In the genomic region with DNA sequence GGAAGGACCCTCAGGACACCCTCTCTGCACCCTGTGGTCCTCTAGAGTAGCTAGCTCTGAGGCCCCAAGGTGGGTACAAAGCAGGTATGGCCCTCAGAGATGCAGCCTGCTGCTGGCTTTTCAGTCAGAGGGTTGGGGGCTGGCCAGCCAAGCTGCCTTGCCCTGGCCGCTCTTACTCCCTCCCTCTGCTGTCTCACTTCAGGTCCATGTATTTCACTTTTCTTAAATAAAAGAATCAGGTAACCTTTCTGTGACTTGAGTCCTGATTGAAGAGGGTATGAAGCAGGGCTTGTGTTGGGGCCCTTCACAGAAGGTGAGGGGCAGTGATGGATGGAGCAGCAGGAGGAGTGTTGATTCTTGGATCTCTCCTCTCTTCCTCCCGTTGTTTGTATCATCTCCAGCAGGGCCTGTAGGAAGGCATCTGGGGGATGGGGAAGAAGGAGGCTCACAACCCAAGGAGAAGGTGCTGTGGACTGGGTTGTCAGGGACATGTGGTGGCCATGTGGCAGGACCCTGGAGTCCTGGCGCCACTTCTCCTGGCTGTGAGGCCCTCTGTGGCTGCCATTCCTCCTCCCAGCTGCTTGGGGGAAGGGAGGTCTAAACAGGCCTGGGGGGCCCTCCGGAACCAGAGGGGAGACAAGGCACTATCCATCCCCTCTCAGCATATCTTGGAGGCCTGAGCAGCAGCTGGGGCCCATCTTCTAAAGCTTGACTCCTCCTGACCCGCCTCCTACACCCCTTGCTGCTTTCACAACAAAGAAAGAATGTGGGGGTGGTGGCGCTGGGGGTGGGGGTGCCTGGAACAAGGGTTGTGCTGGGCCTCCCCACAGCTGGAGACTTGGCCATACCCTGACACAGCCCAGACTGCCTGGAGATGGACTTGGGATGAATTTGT, we compare ENCODE assay signal across 7 cellular contexts. TPM values are rescaled to one million over a fixed set of nuclear protein-coding genes. Genes with fewer than 3 reads are reported as not detected.
DNase-seq lines count a peak whose midpoint lies in the region; ATAC-seq, FAIRE-seq and TF ChIP-seq lines count a peak whose summit lies in the region.
"Had no signal": no experiment of that assay in that cellular context is flagged by ENCODE, and none has a peak within 500 bp of the region (broad histone marks: within the 10 kb centered on the region; RNA-seq: fewer than 3 reads in every experiment).

No MANE protein-coding gene starts in this region.

- H3K4me3 ChIP-seq in gastroesophageal sphincter = peak overlapping the region in 1 of 2 donors; percentile 59
- H3K4me3 ChIP-seq in stomach = peak overlapping the region in 1 of 4 donors; percentile 93
- no peak overlapping the region for H3K4me3 ChIP-seq in small intestine (ENCODE audit: low read depth in 1 of 2, low read length in 2 of 2)

- intact Hi-C loops in activated CD8-positive, alpha-beta T cell treated with anti-CD3 and anti-CD28 coated beads for 36 hours (cut with micrococcal nuclease) = no loop called here
- intact Hi-C loops in stomach (cut with DNase I; ENCODE audit: low total_unique reads) = loop anchor here (10.0 kb wide), 1 partner anchor 70 kb away; no protein-coding TSS in a partner anchor

- FAIRE-seq in small intestine (lab: Jason Lieb, UNC) = no peak

- CTCF ChIA-PET in activated CD8-positive, alpha-beta T cell treated with anti-CD3 and anti-CD28 coated beads for 36 hours (lab: Charles Lee) = interaction anchor here (0.8 to 1.8 kb wide), 3 partner anchors 68 to 176 kb away, joined by 4 to 9 read pairs (median 6); no protein-coding TSS in a partner anchor
- CTCF ChIA-PET in activated CD8-positive, alpha-beta T cell treated with anti-CD3 and anti-CD28 coated beads, Interleukin-2, amount 10 ng/mL, durations not matched to agents 7 days and 5 days (lab: Charles Lee) = interaction anchor here (4.7 kb wide), 1 partner anchor 68 kb away, joined by 22 read pairs; no protein-coding TSS in a partner anchor

- no peak for TF ChIP-seq EP300 in gastroesophageal sphincter (IDR thresholded peaks at IDR 0.05)
- TF ChIP-seq EP300 in stomach (IDR thresholded peaks at IDR 0.05) = no peak

- ATAC-seq in activated CD8-positive, alpha-beta T cell treated with anti-CD3 and anti-CD28 coated beads for 36 hours = no peak
- ATAC-seq in activated CD8-positive, alpha-beta T cell treated with anti-CD3 and anti-CD28 coated beads, Interleukin-2, amount 10 ng/mL, durations not matched to agents 7 days and 5 days = no peak
- ATAC-seq in gastroesophageal sphincter = peak; percentile 40

- TF ChIP-seq POLR2A in gastroesophageal sphincter (IDR thresholded peaks at IDR 0.05) = no peak
- no peak for TF ChIP-seq POLR2A in stomach (IDR thresholded peaks at IDR 0.05)

- peak; percentile 21 for DNase-seq in activated CD8-positive, alpha-beta T cell treated with anti-CD3 and anti-CD28 coated beads for 36 hours
- no peak for DNase-seq in activated CD8-positive, alpha-beta T cell treated with anti-CD3 and anti-CD28 coated beads, Interleukin-2, amount 10 ng/mL, durations not matched to agents 7 days and 5 days
- DNase-seq in stomach (no peak), small intestine (no peak)
- DNase-seq in activated CD8-positive, alpha-beta memory T cell treated with anti-CD3 and anti-CD28 coated beads for 24 hours = no peak
- DNase-seq: ACHN had no signal

- H3K4me1 Mint-ChIP-seq in activated CD8-positive, alpha-beta T cell treated with anti-CD3 and anti-CD28 coated beads for 36 hours (ENCODE audit: low read depth) = peaks cover 2% of the 10 kb centered on the region
- peaks cover 7% of the 10 kb centered on the region for H3K4me1 Mint-ChIP-seq in activated CD8-positive, alpha-beta T cell treated with anti-CD3 and anti-CD28 coated beads, Interleukin-2, amount 10 ng/mL, durations not matched to agents 7 days and 5 days (ENCODE audit: low read depth)

- no peaks in the 10 kb centered on the region for H3K9me3 Mint-ChIP-seq in activated CD8-positive, alpha-beta T cell treated with anti-CD3 and anti-CD28 coated beads for 36 hours
- no peaks in the 10 kb centered on the region for H3K9me3 Mint-ChIP-seq in activated CD8-positive, alpha-beta T cell treated with anti-CD3 and anti-CD28 coated beads, Interleukin-2, amount 10 ng/mL, durations not matched to agents 7 days and 5 days (ENCODE audit: insufficient read depth)

- H3K4me1 ChIP-seq in gastroesophageal sphincter (peaks cover 0 to 28% (median 6%) of the 10 kb centered on the region in 3 donors), stomach (peaks cover 10 to 31% (median 26%) of the 10 kb centered on the region in 4 donors), small intestine (ENCODE audit: control insufficient read depth in 2 of 2, insufficient read depth in 1 of 2, low read depth in 1 of 2, low read length in 1 of 2) (no peaks in the 10 kb centered on the region)

- no peak overlapping the region for H3K27ac Mint-ChIP-seq in activated CD8-positive, alpha-beta T cell treated with anti-CD3 and anti-CD28 coated beads for 36 hours
- no peak overlapping the region for H3K27ac Mint-ChIP-seq in activated CD8-positive, alpha-beta T cell treated with anti-CD3 and anti-CD28 coated beads, Interleukin-2, amount 10 ng/mL, durations not matched to agents 7 days and 5 days

- H3K4me3 Mint-ChIP-seq in activated CD8-positive, alpha-beta T cell treated with anti-CD3 and anti-CD28 coated beads for 36 hours = peak overlapping the region; percentile 54
- no peak overlapping the region for H3K4me3 Mint-ChIP-seq in activated CD8-positive, alpha-beta T cell treated with anti-CD3 and anti-CD28 coated beads, Interleukin-2, amount 10 ng/mL, durations not matched to agents 7 days and 5 days

- no peaks in the 10 kb centered on the region for H3K9me3 ChIP-seq in gastroesophageal sphincter
- no peaks in the 10 kb centered on the region for H3K9me3 ChIP-seq in stomach
- no peaks in the 10 kb centered on the region for H3K9me3 ChIP-seq in small intestine (ENCODE audit: control insufficient read depth, low read depth)

- H3K36me3 Mint-ChIP-seq in activated CD8-positive, alpha-beta T cell treated with anti-CD3 and anti-CD28 coated beads for 36 hours (ENCODE audit: low read depth) = peaks cover 6% of the 10 kb centered on the region
- H3K36me3 Mint-ChIP-seq in activated CD8-positive, alpha-beta T cell treated with anti-CD3 and anti-CD28 coated beads, Interleukin-2, amount 10 ng/mL, durations not matched to agents 7 days and 5 days (ENCODE audit: low read depth) = no peaks in the 10 kb centered on the region

- H3K27me3 Mint-ChIP-seq in activated CD8-positive, alpha-beta T cell treated with anti-CD3 and anti-CD28 coated beads for 36 hours = peaks cover 10% of the 10 kb centered on the region
- H3K27me3 Mint-ChIP-seq in activated CD8-positive, alpha-beta T cell treated with anti-CD3 and anti-CD28 coated beads, Interleukin-2, amount 10 ng/mL, durations not matched to agents 7 days and 5 days (ENCODE audit: low read depth) = peaks cover 25% of the 10 kb centered on the region

- H3K36me3 ChIP-seq in gastroesophageal sphincter (peaks cover 0 to 52% of the 10 kb centered on the region in 2 donors), stomach (peaks cover 0 to 52% (median 46%) of the 10 kb centered on the region in 4 donors), small intestine (ENCODE audit: control insufficient read depth in 2 of 2, insufficient read depth in 2 of 2, low read length in 2 of 2) (peaks cover 3 to 20% of the 10 kb centered on the region in 2 donors)

- no peak for TF ChIP-seq CTCF in activated CD8-positive, alpha-beta T cell treated with anti-CD3 and anti-CD28 coated beads for 36 hours (IDR thresholded peaks at IDR 0.05)
- TF ChIP-seq CTCF in gastroesophageal sphincter (IDR thresholded peaks at IDR 0.05) (no peak), stomach (IDR thresholded peaks at IDR 0.05) (no peak)

- WGBS in gastroesophageal sphincter (ENCODE audit: low coverage in 1 of 2), 2 donors = 33 to 100% methylated on average over 1 to 4 of the region's 6 CpGs
- WGBS in stomach, 5 donors = 63 to 75% (median 68%) methylated on average over 6 of the region's 6 CpGs
- 68 to 83% (median 73%) methylated on average over 6 of the region's 6 CpGs for WGBS in small intestine, 3 donors

- POLR2A ChIA-PET in activated CD8-positive, alpha-beta T cell treated with anti-CD3 and anti-CD28 coated beads for 36 hours (lab: Charles Lee) = no interaction called here
- POLR2A ChIA-PET in activated CD8-positive, alpha-beta T cell treated with anti-CD3 and anti-CD28 coated beads, Interleukin-2, amount 10 ng/mL, durations not matched to agents 7 days and 5 days (lab: Charles Lee) = no interaction called here

- H3K27ac ChIP-seq in gastroesophageal sphincter (no peak overlapping the region), stomach (peak overlapping the region in 4 of 5 donors; percentile 15 to 74 (median 68)), small intestine (ENCODE audit: low read depth in 1 of 2, low read length in 1 of 2) (peak overlapping the region in 1 of 2 donors; percentile 36)

- H3K27me3 ChIP-seq in gastroesophageal sphincter = peaks cover 32% of the 10 kb centered on the region
- peaks cover 0 to 31% (median 5%) of the 10 kb centered on the region in 3 donors for H3K27me3 ChIP-seq in stomach
- H3K27me3 ChIP-seq in small intestine (ENCODE audit: control insufficient read depth in 2 of 2, insufficient read depth in 2 of 2, low read length in 2 of 2) = no peaks in the 10 kb centered on the region

RNA-seq across cellular contexts. Expression of gene PTK7, which starts 1.0 kb away (rescaled TPM):
- 1 to 10 TPM; 3.8 to 4.1 TPM for total RNA-seq in activated CD8-positive, alpha-beta T cell treated with anti-CD3 and anti-CD28 coated beads for 36 hours
- 1 to 10 TPM; 1.2 to 1.8 TPM for total RNA-seq in activated CD8-positive, alpha-beta T cell treated with anti-CD3 and anti-CD28 coated beads, Interleukin-2, amount 10 ng/mL, durations not matched to agents 7 days and 5 days
- total RNA-seq in gastroesophageal sphincter = 10 to 100 TPM in 1 of 4 donors, 1 to 10 TPM in 3; 2.0 to 11.6 (median 7.7) TPM
- 10 to 100 TPM in 4 of 5 donors, 1 to 10 TPM in 1; 8.2 to 64.9 (median 28.8) TPM for total RNA-seq in stomach
- polyA plus RNA-seq in stomach = 10 to 100 TPM in 2 of 3 donors, 1 to 10 TPM in 1; 4.0 to 31.1 (median 12.1) TPM
- polyA plus RNA-seq in small intestine = 10 to 100 TPM in 1 of 3 donors, 1 to 10 TPM in 2; 1.1 to 12.5 (median 1.4) TPM

RNA-seq across cellular contexts. Expression of gene KLC4, which starts 15.7 kb away (rescaled TPM):
- total RNA-seq in activated CD8-positive, alpha-beta T cell treated with anti-CD3 and anti-CD28 coated beads for 36 hours = 10 to 100 TPM; 10.6 to 11.5 TPM
- total RNA-seq in activated CD8-positive, alpha-beta T cell treated with anti-CD3 and anti-CD28 coated beads, Interleukin-2, amount 10 ng/mL, durations not matched to agents 7 days and 5 days = 10 to 100 TPM; 11.1 to 12.4 TPM
- total RNA-seq in gastroesophageal sphincter (10 to 100 TPM; 18.0 to 43.4 (median 30.2) TPM), stomach (100 to 1,000 TPM in 2 of 5 donors, 10 to 100 TPM in 3; 24.4 to 410 (median 61.1) TPM)
- polyA plus RNA-seq in stomach (10 to 100 TPM; 23.5 to 38.5 (median 31.1) TPM), small intestine (100 to 1,000 TPM in 2 of 3 donors, 10 to 100 TPM in 1; 36.3 to 333 (median 227) TPM)

RNA-seq across cellular contexts. Expression of gene MRPL2, which starts 15.9 kb away (rescaled TPM):
- 100 to 1,000 TPM; 108 TPM for total RNA-seq in activated CD8-positive, alpha-beta T cell treated with anti-CD3 and anti-CD28 coated beads for 36 hours
- 10 to 100 TPM; 57.5 to 58.7 TPM for total RNA-seq in activated CD8-positive, alpha-beta T cell treated with anti-CD3 and anti-CD28 coated beads, Interleukin-2, amount 10 ng/mL, durations not matched to agents 7 days and 5 days
- total RNA-seq in gastroesophageal sphincter = 10 to 100 TPM; 17.3 to 35.4 (median 21.2) TPM
- total RNA-seq in stomach = 10 to 100 TPM in 2 of 5 donors, 1 to 10 TPM in 3; 3.5 to 28.1 (median 8.8) TPM
- 10 to 100 TPM; 40.0 to 74.8 (median 49.8) TPM for polyA plus RNA-seq in stomach
- polyA plus RNA-seq in small intestine = 100 to 1,000 TPM in 2 of 3 donors, 10 to 100 TPM in 1; 69.5 to 127 (median 112) TPM

RNA-seq across cellular contexts. Expression of gene CUL7, which starts 21.4 kb away (rescaled TPM):
- 10 to 100 TPM; 13.9 TPM for total RNA-seq in activated CD8-positive, alpha-beta T cell treated with anti-CD3 and anti-CD28 coated beads for 36 hours
- 1 to 10 TPM; 8.5 to 8.9 TPM for total RNA-seq in activated CD8-positive, alpha-beta T cell treated with anti-CD3 and anti-CD28 coated beads, Interleukin-2, amount 10 ng/mL, durations not matched to agents 7 days and 5 days
- 10 to 100 TPM; 10.9 to 16.6 (median 13.5) TPM for total RNA-seq in gastroesophageal sphincter
- 10 to 100 TPM in 4 of 5 donors, 1 to 10 TPM in 1; 9.9 to 26.1 (median 14.1) TPM for total RNA-seq in stomach
- 1 to 10 TPM; 4.4 to 5.9 (median 4.7) TPM for polyA plus RNA-seq in stomach
- 1 to 10 TPM; 5.7 to 6.7 (median 6.7) TPM for polyA plus RNA-seq in small intestine

RNA-seq across cellular contexts. Expression of gene RRP36, which starts 53.7 kb away (rescaled TPM):
- 10 to 100 TPM; 47.9 to 48.0 TPM for total RNA-seq in activated CD8-positive, alpha-beta T cell treated with anti-CD3 and anti-CD28 coated beads for 36 hours
- total RNA-seq in activated CD8-positive, alpha-beta T cell treated with anti-CD3 and anti-CD28 coated beads, Interleukin-2, amount 10 ng/mL, durations not matched to agents 7 days and 5 days = 10 to 100 TPM; 84.3 to 92.8 TPM
- 10 to 100 TPM; 52.8 to 62.5 (median 59.8) TPM for total RNA-seq in gastroesophageal sphincter
- 10 to 100 TPM in 4 of 5 donors, 1 to 10 TPM in 1; 3.5 to 61.1 (median 37.1) TPM for total RNA-seq in stomach
- polyA plus RNA-seq in stomach = 10 to 100 TPM; 27.8 to 47.7 (median 39.6) TPM
- 10 to 100 TPM; 32.2 to 44.6 (median 39.4) TPM for polyA plus RNA-seq in small intestine

Comparison
In these comparisons a context has a peak if more than half of its experiments do, and no peak if none do; other contexts are left out.
1. H3K27ac ChIP-seq: peak in stomach (4 of 5); none in gastroesophageal sphincter (0 of 4).